In the genomic region with DNA sequence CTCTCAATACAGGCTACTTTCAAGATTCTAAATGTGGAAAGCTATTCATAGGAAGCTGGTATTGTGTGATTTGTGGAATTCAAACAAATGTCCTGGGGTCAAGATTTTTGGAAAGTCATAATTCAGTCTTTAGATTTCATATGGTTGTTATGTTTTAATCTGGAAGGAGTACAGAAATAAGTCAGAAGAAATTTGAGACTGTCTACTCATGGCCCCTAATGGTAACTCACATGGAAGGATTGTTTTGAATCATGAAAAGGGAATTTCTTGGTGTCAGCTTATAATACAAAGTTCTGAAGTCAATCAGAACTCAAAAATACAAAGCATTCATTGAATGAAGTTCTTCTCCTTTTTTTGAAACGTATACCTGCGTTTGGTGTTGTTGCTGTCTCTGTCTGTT, we compare ENCODE assay signal across 30 cellular contexts. TPM values are rescaled to one million over a fixed set of nuclear protein-coding genes. Genes with fewer than 3 reads are reported as not detected.
DNase-seq lines count a peak whose midpoint lies in the region; ATAC-seq and TF ChIP-seq lines count a peak whose summit lies in the region.
"Had no signal": no experiment of that assay in that cellular context is flagged by ENCODE, and none has a peak within 500 bp of the region (broad histone marks: within the 10 kb centered on the region; RNA-seq: fewer than 3 reads in every experiment).

No MANE protein-coding gene starts in this region.

- peak overlapping the region in 6 of 11 experiments; percentile 3 to 97 (median 90); a peak in 8 of 22 replicates for H3K9ac ChIP-seq in BLaER1 treated with 17β-estradiol and CSF1 and Interleukin-3, amounts not matched to agents 10 nM and 100 nM

- CTCF ChIA-PET in activated CD8-positive, alpha-beta T cell treated with anti-CD3 and anti-CD28 coated beads, Interleukin-2, amount 10 ng/mL, durations not matched to agents 7 days and 5 days (lab: Charles Lee) = no interaction called here

- H3K27me3 ChIP-seq in BLaER1 treated with 17β-estradiol and CSF1 and Interleukin-3, amounts not matched to agents 10 nM and 100 nM = no peaks in the 10 kb centered on the region
- H3K27me3 ChIP-seq: upper lobe of left lung had no signal

- peak overlapping the region in 7 of 10 experiments; percentile 76 to 96 (median 86); a peak in 13 of 20 replicates for H3K4me3 ChIP-seq in BLaER1 treated with 17β-estradiol and CSF1 and Interleukin-3, amounts not matched to agents 10 nM and 100 nM
- H3K4me3 ChIP-seq in WI38 (ENCODE audit: low read depth, low read length) = peak overlapping the region; percentile 35
- H3K4me3 ChIP-seq: cardiac muscle cell had no signal

- H4K20me1 ChIP-seq in BLaER1 treated with 17β-estradiol and CSF1 and Interleukin-3, amounts not matched to agents 10 nM and 100 nM = peaks cover 0 to 67% (median 17%) of the 10 kb centered on the region in 11 experiments; a peak in 14 of 22 replicates

- peaks cover 28% of the 10 kb centered on the region for H3K4me1 Mint-ChIP-seq in neural crest cell
- peaks cover 15% of the 10 kb centered on the region for H3K4me1 Mint-ChIP-seq in activated CD8-positive, alpha-beta T cell treated with anti-CD3 and anti-CD28 coated beads, Interleukin-2, amount 10 ng/mL, durations not matched to agents 7 days and 5 days (ENCODE audit: low read depth)

- TF ChIP-seq CTCF in WI38 (IDR thresholded peaks at IDR 0.05; ENCODE audit: low read depth, low read length) (no peak), neural crest cell (conservative IDR thresholded peaks at IDR 0.05) (no peak)

- ATAC-seq in GM18519 (IDR thresholded peaks at IDR 0.05; ENCODE audit: low FRiP score, unreplicated experiment) (no peak), GM19324 (IDR thresholded peaks at IDR 0.05; ENCODE audit: low FRiP score, unreplicated experiment) (no peak)
- ATAC-seq in activated CD8-positive, alpha-beta T cell treated with anti-CD3 and anti-CD28 coated beads, Interleukin-2, amount 10 ng/mL, durations not matched to agents 7 days and 5 days = no peak
- ATAC-seq: activated CD8-positive, alpha-beta T cell treated with anti-CD3 and anti-CD28 coated beads for 36 hours; activated naive CD4-positive, alpha-beta T cell treated with anti-CD3 and anti-CD28 coated beads, Interleukin-2, amount 50 U/mL, for 72 hours; HepG2 had no signal

- no peaks in the 10 kb centered on the region for H3K36me3 Mint-ChIP-seq in neural crest cell (ENCODE audit: low read depth)
- H3K36me3 Mint-ChIP-seq in activated CD8-positive, alpha-beta T cell treated with anti-CD3 and anti-CD28 coated beads, Interleukin-2, amount 10 ng/mL, durations not matched to agents 7 days and 5 days (ENCODE audit: low read depth) = no peaks in the 10 kb centered on the region

- DNase-seq in fibroblast of gingiva (ENCODE audit: low read depth) = peak; percentile 17
- no peak for DNase-seq in neural crest cell (ENCODE audit: low read depth, low spot score)
- DNase-seq in activated CD8-positive, alpha-beta T cell treated with anti-CD3 and anti-CD28 coated beads, Interleukin-2, amount 10 ng/mL, durations not matched to agents 7 days and 5 days = no peak
- DNase-seq in HK-2 (ENCODE audit: unreplicated experiment) = no peak
- DNase-seq: activated CD8-positive, alpha-beta T cell treated with anti-CD3 and anti-CD28 coated beads for 36 hours; anterior cingulate cortex; BE2C; cortex of kidney; DMS53; endodermal cell; GDM1; Kasumi-1; kidney; NCI-H1048; NCI-H1694 treated with DMSO at 0.1 percent for 48 hours; NCI-H2171; NCI-H510A; nucleus accumbens; stimulated activated CD4-positive, alpha-beta T cell treated with anti-CD3 and anti-CD28 coated beads, Interleukin-2, amount 100 ng/mL, for 24 hours; T-helper 2 cell; upper lobe of left lung had no signal

- no peaks in the 10 kb centered on the region for H3K9me3 Mint-ChIP-seq in neural crest cell
- H3K9me3 Mint-ChIP-seq in activated CD8-positive, alpha-beta T cell treated with anti-CD3 and anti-CD28 coated beads, Interleukin-2, amount 10 ng/mL, durations not matched to agents 7 days and 5 days (ENCODE audit: insufficient read depth) = no peaks in the 10 kb centered on the region
- H3K9me3 Mint-ChIP-seq: activated CD8-positive, alpha-beta T cell treated with anti-CD3 and anti-CD28 coated beads for 36 hours; activated T-helper 2 cell treated with anti-CD3 and anti-CD28 coated beads, Interferon-gamma antibody, Interleukin-2, Interleukin-4, amounts not matched to agents 10 μg/mL and 5 μg/mL and 100 μg/mL, durations not matched to agents 14 hours and 24 hours and 36 hours; endodermal cell had no signal

- H3K27me3 Mint-ChIP-seq in neural crest cell (ENCODE audit: low read depth) = peaks cover 40% of the 10 kb centered on the region
- peaks cover 43% of the 10 kb centered on the region for H3K27me3 Mint-ChIP-seq in activated CD8-positive, alpha-beta T cell treated with anti-CD3 and anti-CD28 coated beads, Interleukin-2, amount 10 ng/mL, durations not matched to agents 7 days and 5 days (ENCODE audit: low read depth)

- peak overlapping the region; percentile 29 for H3K4me3 Mint-ChIP-seq in neural crest cell
- no peak overlapping the region for H3K4me3 Mint-ChIP-seq in activated CD8-positive, alpha-beta T cell treated with anti-CD3 and anti-CD28 coated beads, Interleukin-2, amount 10 ng/mL, durations not matched to agents 7 days and 5 days
- H3K4me3 Mint-ChIP-seq: activated CD8-positive, alpha-beta T cell treated with anti-CD3 and anti-CD28 coated beads for 36 hours; endodermal cell had no signal

- peaks cover 28 to 41% (median 36%) of the 10 kb centered on the region in 11 experiments for H3K36me3 ChIP-seq in BLaER1 treated with 17β-estradiol and CSF1 and Interleukin-3, amounts not matched to agents 10 nM and 100 nM
- H3K36me3 ChIP-seq: BE2C, cardiac muscle cell had no signal

- peak overlapping the region in 1 of 11 experiments; percentile 98; a peak in 1 of 22 replicates for H3K27ac ChIP-seq in BLaER1 treated with 17β-estradiol and CSF1 and Interleukin-3, amounts not matched to agents 10 nM and 100 nM
- H3K27ac ChIP-seq: cardiac muscle cell, RWPE1, upper lobe of left lung had no signal

- H3K4me1 ChIP-seq in BLaER1 treated with 17β-estradiol and CSF1 and Interleukin-3, amounts not matched to agents 10 nM and 100 nM = peaks cover 39 to 66% (median 50%) of the 10 kb centered on the region in 10 experiments
- H3K4me1 ChIP-seq: BE2C had no signal

- POLR2A ChIA-PET in activated CD8-positive, alpha-beta T cell treated with anti-CD3 and anti-CD28 coated beads, Interleukin-2, amount 10 ng/mL, durations not matched to agents 7 days and 5 days (lab: Charles Lee) = no interaction called here

- H3K4me2 ChIP-seq in BLaER1 treated with 17β-estradiol and CSF1 and Interleukin-3, amounts not matched to agents 10 nM and 100 nM = peak overlapping the region; percentile 75 to 95 (median 86)

- peaks cover 7 to 14% (median 11%) of the 10 kb centered on the region in 11 experiments; a peak in 16 of 22 replicates for H3K9me3 ChIP-seq in BLaER1 treated with 17β-estradiol and CSF1 and Interleukin-3, amounts not matched to agents 10 nM and 100 nM (replicated peaks in 1 of 11)
- H3K9me3 ChIP-seq: BE2C, upper lobe of left lung had no signal

- H3K27ac Mint-ChIP-seq in neural crest cell (ENCODE audit: unreplicated experiment) = no peak overlapping the region
- no peak overlapping the region for H3K27ac Mint-ChIP-seq in activated CD8-positive, alpha-beta T cell treated with anti-CD3 and anti-CD28 coated beads, Interleukin-2, amount 10 ng/mL, durations not matched to agents 7 days and 5 days
- H3K27ac Mint-ChIP-seq: activated CD8-positive, alpha-beta T cell treated with anti-CD3 and anti-CD28 coated beads for 36 hours; activated naive CD4-positive, alpha-beta T cell treated with anti-CD3 and anti-CD28 coated beads, Interleukin-2, amount 50 U/mL, for 72 hours; activated T-helper 2 cell treated with anti-CD3 and anti-CD28 coated beads, Interferon-gamma antibody, Interleukin-2, Interleukin-4, amounts not matched to agents 10 μg/mL and 5 μg/mL and 100 μg/mL, durations not matched to agents 14 hours and 24 hours and 36 hours; endodermal cell had no signal

RNA-seq across cellular contexts. Expression of a gene that starts 3.1 kb away (rescaled TPM):
- total RNA-seq in neural crest cell = 0.47 and 0.48 TPM in 2 replicates
- not detected for total RNA-seq in activated CD8-positive, alpha-beta T cell treated with anti-CD3 and anti-CD28 coated beads, Interleukin-2, amount 10 ng/mL, durations not matched to agents 7 days and 5 days
- total RNA-seq: activated CD8-positive, alpha-beta T cell treated with anti-CD3 and anti-CD28 coated beads for 36 hours; HepG2 had no signal
